In the genomic region with DNA sequence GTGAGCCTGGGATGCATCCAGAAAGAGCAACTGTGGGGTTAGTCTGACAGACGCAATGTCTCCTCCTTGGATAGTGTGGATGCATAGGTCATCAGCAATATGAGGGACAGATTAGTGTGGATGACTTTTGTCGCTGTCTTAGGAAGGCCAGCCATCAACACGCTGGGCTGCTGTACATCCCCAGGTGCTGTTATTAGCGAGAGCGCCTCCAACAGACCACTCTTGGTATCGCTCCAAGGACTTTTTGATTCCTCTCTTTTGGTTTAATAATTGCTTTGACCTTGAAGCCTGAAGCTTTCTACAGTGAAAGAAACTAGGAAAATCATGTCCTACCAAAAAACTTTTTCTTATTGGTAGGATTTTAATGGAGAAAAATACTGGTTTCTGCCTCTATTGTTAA, we compare ENCODE assay signal across 11 cellular contexts.
DNase-seq lines count a peak whose midpoint lies in the region; ATAC-seq and TF ChIP-seq lines count a peak whose summit lies in the region.
"Had no signal": no experiment of that assay in that cellular context is flagged by ENCODE, and none has a peak within 500 bp of the region (broad histone marks: within the 10 kb centered on the region; RNA-seq: fewer than 3 reads in every experiment).

No MANE protein-coding gene starts in this region.

- H3K79me2 ChIP-seq in MM.1S (ENCODE audit: low read length), result no peaks in the 10 kb centered on the region

- no peaks in the 10 kb centered on the region for H3K9me3 ChIP-seq in MM.1S (replicated peaks; ENCODE audit: insufficient read depth, low read length)
- no peaks in the 10 kb centered on the region for H3K9me3 ChIP-seq in gastrocnemius medialis

- no peaks in the 10 kb centered on the region for H3F3A ChIP-seq in MM.1S (ENCODE audit: insufficient read depth, low read length)

- H3K27ac Mint-ChIP-seq in effector memory CD8-positive, alpha-beta T cell, result peak overlapping the region; percentile 2 to 61
- H3K27ac Mint-ChIP-seq: activated CD4-positive, alpha-beta T cell treated with anti-CD3 and anti-CD28 coated beads, Interleukin-2, amount 10 ng/mL, durations not matched to agents 24 days and 14 days had no signal

- no peaks in the 10 kb centered on the region for H4K20me1 ChIP-seq in MM.1S (ENCODE audit: insufficient read depth, low read length)

- no peak overlapping the region for H3K4me3 Mint-ChIP-seq in effector memory CD8-positive, alpha-beta T cell
- H3K4me3 Mint-ChIP-seq: activated CD4-positive, alpha-beta T cell treated with anti-CD3 and anti-CD28 coated beads, Interleukin-2, amount 10 ng/mL, durations not matched to agents 24 days and 14 days had no signal

- peaks cover 17% of the 10 kb centered on the region for H3K36me3 ChIP-seq in GM06990 (ENCODE audit: control insufficient read depth, insufficient read depth, low read length)
- H3K36me3 ChIP-seq in MM.1S (replicated peaks; ENCODE audit: insufficient read depth, low read length), result no peaks in the 10 kb centered on the region
- no peaks in the 10 kb centered on the region for H3K36me3 ChIP-seq in gastrocnemius medialis

- H3K4me1 ChIP-seq in MM.1S (ENCODE audit: low read length), result no peaks in the 10 kb centered on the region
- H3K4me1 ChIP-seq in gastrocnemius medialis, result peaks cover 61 to 71% of the 10 kb centered on the region in 2 donors

- peaks cover 19% of the 10 kb centered on the region for H3K36me3 Mint-ChIP-seq in effector memory CD8-positive, alpha-beta T cell (ENCODE audit: insufficient read depth)

- no peak for ATAC-seq in effector memory CD8-positive, alpha-beta T cell (replicated peaks)
- ATAC-seq in gastrocnemius medialis (no peak), HG03442 (IDR thresholded peaks at IDR 0.05; ENCODE audit: unreplicated experiment) (no peak)
- ATAC-seq: stimulated activated naive CD8-positive, alpha-beta T cell treated with anti-CD3 and anti-CD28 coated beads, Interleukin-15, Interleukin-2, amounts not matched to agents 100 U/mL and 50 U/mL, for 24 hours had no signal

- H2AFZ ChIP-seq in MM.1S (ENCODE audit: low read length), result no peak overlapping the region

- H3K27ac ChIP-seq in MM.1S (ENCODE audit: low read length), result no peak overlapping the region
- H3K27ac ChIP-seq in gastrocnemius medialis, result peak overlapping the region in 3 of 4 donors; percentile 43 to 88 (median 86)

- no peaks in the 10 kb centered on the region for H3K27me3 Mint-ChIP-seq in effector memory CD8-positive, alpha-beta T cell
- H3K27me3 Mint-ChIP-seq: activated CD4-positive, alpha-beta T cell treated with anti-CD3 and anti-CD28 coated beads, Interleukin-2, amount 10 ng/mL, durations not matched to agents 24 days and 14 days had no signal

- H3K9me3 Mint-ChIP-seq in effector memory CD8-positive, alpha-beta T cell, result no peaks in the 10 kb centered on the region
- H3K9me3 Mint-ChIP-seq: activated CD4-positive, alpha-beta T cell treated with anti-CD3 and anti-CD28 coated beads, Interleukin-2, amount 10 ng/mL, durations not matched to agents 24 days and 14 days had no signal

- intact Hi-C loops in gastrocnemius medialis (cut with DNase I; ENCODE audit: low total_unique reads), result no loop called here

- no peak overlapping the region for H3K9ac ChIP-seq in MM.1S (ENCODE audit: low read length)

- no peak overlapping the region for H3K4me2 ChIP-seq in MM.1S (ENCODE audit: low read depth, low read length)

- DNase-seq in GM06990 (ENCODE audit: extremely low read depth, insufficient read length) (no peak), MM.1S (no peak), gastrocnemius medialis (no peak), SIG-M5 (lab: John Stamatoyannopoulos, UW) (no peak), NCI-H187 (lab: John Stamatoyannopoulos, UW) (no peak)
- no peak for DNase-seq in effector memory CD8-positive, alpha-beta T cell
- DNase-seq: activated CD4-positive, alpha-beta T cell treated with anti-CD3 and anti-CD28 coated beads, Interleukin-2, amount 10 ng/mL, durations not matched to agents 24 days and 14 days; activated effector memory CD4-positive, alpha-beta T cell treated with Interleukin-2 at 50 U/mL for 16 hours; stimulated activated CD4-positive, alpha-beta T cell treated with anti-CD3 and anti-CD28 coated beads, Interleukin-2, amount 100 ng/mL, for 48 hours; stimulated activated naive CD8-positive, alpha-beta T cell treated with anti-CD3 and anti-CD28 coated beads, Interleukin-15, Interleukin-2, amounts not matched to agents 100 U/mL and 50 U/mL, for 24 hours had no signal

- H3K4me1 Mint-ChIP-seq in effector memory CD8-positive, alpha-beta T cell (ENCODE audit: low read depth in 2 of 2), result peaks cover 45 to 57% of the 10 kb centered on the region in 2 donors

- in situ Hi-C loops in gastrocnemius medialis (cut with MboI; ENCODE audit: low sequenced_read_pairs in 4 of 4), result no loop called here

- TF ChIP-seq POLR2A in gastrocnemius medialis (IDR thresholded peaks at IDR 0.05), result no peak

- TF ChIP-seq CTCF in GM06990 (IDR thresholded peaks at IDR 0.05; ENCODE audit: insufficient read depth, low read length, poor library complexity, severe bottlenecking), result peak; percentile 53
- peak; percentile 11; the same call in 1 of the 2 replicates for TF ChIP-seq CTCF in MM.1S (IDR thresholded peaks at IDR 0.05; ENCODE audit: low read length)
- TF ChIP-seq CTCF in gastrocnemius medialis (IDR thresholded peaks at IDR 0.05 in 4 of 5, conservative IDR thresholded peaks at IDR 0.05 in 1 of 5), result no peak

- no peaks in the 10 kb centered on the region for H3K9me2 ChIP-seq in MM.1S (replicated peaks; ENCODE audit: insufficient read depth, low read length)

- no peak overlapping the region for H3K4me3 ChIP-seq in GM06990 (replicated peaks; ENCODE audit: low read depth, low read length)
- H3K4me3 ChIP-seq in MM.1S (ENCODE audit: low read length), result no peak overlapping the region
- H3K4me3 ChIP-seq in gastrocnemius medialis, result no peak overlapping the region

- H3K27me3 ChIP-seq in GM06990 (replicated peaks; ENCODE audit: control insufficient read depth, insufficient read depth, low read length) (no peaks in the 10 kb centered on the region), MM.1S (replicated peaks; ENCODE audit: insufficient read depth, low read length) (no peaks in the 10 kb centered on the region), gastrocnemius medialis (no peaks in the 10 kb centered on the region)

Comparison
In these comparisons a context has a peak if more than half of its experiments do, and no peak if none do; other contexts are left out.
1. CTCF ChIP-seq: peak in GM06990 (single experiment) and MM.1S (single experiment); none in gastrocnemius medialis (0 of 5).